ENCODE assay signal across 9 cellular contexts in genomic region chr11:8268530-8269461, GRCh38. TPM values are rescaled to one million over a fixed set of nuclear protein-coding genes. Genes with fewer than 3 reads are reported as not detected.
DNase-seq lines count a peak whose midpoint lies in the region; ATAC-seq, FAIRE-seq and TF ChIP-seq lines count a peak whose summit lies in the region.
"Had no signal": no experiment of that assay in that cellular context is flagged by ENCODE, and none has a peak within 500 bp of the region (broad histone marks: within the 10 kb centered on the region; RNA-seq: fewer than 3 reads in every experiment).

No MANE protein-coding gene starts in this region.

- no peak for ATAC-seq in HG03439 (IDR thresholded peaks at IDR 0.05; ENCODE audit: unreplicated experiment)

- TF ChIP-seq CTCF in vagina (IDR thresholded peaks at IDR 0.05): no peak

- FAIRE-seq in GM19239 (lab: Jason Lieb, UNC): no peak

- no peak overlapping the region for H3K9ac ChIP-seq in muscle layer of colon (ENCODE audit: low read length)
- H3K9ac ChIP-seq: KMS-11 had no signal

- H3K4me3 Mint-ChIP-seq in activated naive CD4-positive, alpha-beta T cell treated with anti-CD3 and anti-CD28 coated beads, Interleukin-2, amount 10 ng/mL, durations not matched to agents 7 days and 5 days: peak overlapping the region; percentile 43

- peak; percentile 17 for DNase-seq in activated naive CD4-positive, alpha-beta T cell treated with anti-CD3 and anti-CD28 coated beads, Interleukin-2, amount 10 ng/mL, durations not matched to agents 7 days and 5 days
- DNase-seq in activated naive CD4-positive, alpha-beta T cell treated with Interleukin-2 at 50 U/mL for 16 hours: no peak
- DNase-seq in ecto neural progenitor cell (ENCODE audit: low spot score) (peak; percentile 68), vagina (ENCODE audit: extremely low spot score in 2 of 2) (no peak), erythroblast (lab: John Stamatoyannopoulos, UW) (no peak), GM19239 (ENCODE audit: insufficient read length, low spot score) (no peak)

- H3K9me3 ChIP-seq in muscle layer of colon (ENCODE audit: low read length) (no peaks in the 10 kb centered on the region), vagina (no peaks in the 10 kb centered on the region)

- H3K27me3 ChIP-seq in muscle layer of colon (ENCODE audit: control insufficient read depth in 1 of 2, insufficient read depth in 2 of 2, low read length in 2 of 2) (peaks cover 28 to 47% of the 10 kb centered on the region in 2 donors), vagina (no peaks in the 10 kb centered on the region)

- H3K4me1 ChIP-seq in muscle layer of colon (ENCODE audit: insufficient read depth, low read length): peaks cover 3% of the 10 kb centered on the region
- H3K4me1 ChIP-seq in vagina: peaks cover 6% of the 10 kb centered on the region

- intact Hi-C loops in vagina (cut with DNase I): no loop called here

- H3K27me3 Mint-ChIP-seq in activated naive CD4-positive, alpha-beta T cell treated with anti-CD3 and anti-CD28 coated beads, Interleukin-2, amount 10 ng/mL, durations not matched to agents 7 days and 5 days: peaks cover 88% of the 10 kb centered on the region

- H3K36me3 ChIP-seq in muscle layer of colon (ENCODE audit: insufficient read depth, low read length) (no peaks in the 10 kb centered on the region), vagina (no peaks in the 10 kb centered on the region)

- no peak overlapping the region for H3K27ac Mint-ChIP-seq in activated naive CD4-positive, alpha-beta T cell treated with anti-CD3 and anti-CD28 coated beads, Interleukin-2, amount 10 ng/mL, durations not matched to agents 7 days and 5 days

- H3K27ac ChIP-seq in muscle layer of colon (ENCODE audit: low read depth, low read length) (no peak overlapping the region), vagina (no peak overlapping the region)
- H3K27ac ChIP-seq: KMS-11 had no signal

- peak overlapping the region; percentile 38 to 45 for H3K4me3 ChIP-seq in muscle layer of colon (ENCODE audit: low read depth in 1 of 2, low read length in 2 of 2)
- peak overlapping the region; percentile 36 to 49 for H3K4me3 ChIP-seq in vagina

- peaks cover 7% of the 10 kb centered on the region for H3K4me1 Mint-ChIP-seq in activated naive CD4-positive, alpha-beta T cell treated with anti-CD3 and anti-CD28 coated beads, Interleukin-2, amount 10 ng/mL, durations not matched to agents 7 days and 5 days

- no peaks in the 10 kb centered on the region for H3K36me3 Mint-ChIP-seq in activated naive CD4-positive, alpha-beta T cell treated with anti-CD3 and anti-CD28 coated beads, Interleukin-2, amount 10 ng/mL, durations not matched to agents 7 days and 5 days

- TF ChIP-seq POLR2A in vagina (IDR thresholded peaks at IDR 0.05): no peak
- TF ChIP-seq POLR2A in erythroblast (IDR thresholded peaks at IDR 0.05; ENCODE audit: low read length): no peak

- CTCF ChIA-PET in activated naive CD4-positive, alpha-beta T cell treated with anti-CD3 and anti-CD28 coated beads, Interleukin-2, amount 10 ng/mL, durations not matched to agents 7 days and 5 days (lab: Charles Lee): no interaction called here

- H3K9me3 Mint-ChIP-seq in activated naive CD4-positive, alpha-beta T cell treated with anti-CD3 and anti-CD28 coated beads, Interleukin-2, amount 10 ng/mL, durations not matched to agents 7 days and 5 days: no peaks in the 10 kb centered on the region

RNA-seq across cellular contexts. Expression of gene LMO1, which starts 5.1 kb away (rescaled TPM):
- not detected for total RNA-seq in vagina

Comparison
In these comparisons a context has a peak if more than half of its experiments do, and no peak if none do; other contexts are left out.
1. DNase-seq: peak in activated naive CD4-positive, alpha-beta T cell treated with anti-CD3 and anti-CD28 coated beads, Interleukin-2, amount 10 ng/mL, durations not matched to agents 7 days and 5 days (single experiment) and ecto neural progenitor cell (single experiment); none in activated naive CD4-positive, alpha-beta T cell treated with Interleukin-2 at 50 U/mL for 16 hours (single experiment), vagina (0 of 2), erythroblast (0 of 2) and GM19239 (single experiment).